12 cellular contexts compared by ENCODE assay signal in the genomic region with DNA sequence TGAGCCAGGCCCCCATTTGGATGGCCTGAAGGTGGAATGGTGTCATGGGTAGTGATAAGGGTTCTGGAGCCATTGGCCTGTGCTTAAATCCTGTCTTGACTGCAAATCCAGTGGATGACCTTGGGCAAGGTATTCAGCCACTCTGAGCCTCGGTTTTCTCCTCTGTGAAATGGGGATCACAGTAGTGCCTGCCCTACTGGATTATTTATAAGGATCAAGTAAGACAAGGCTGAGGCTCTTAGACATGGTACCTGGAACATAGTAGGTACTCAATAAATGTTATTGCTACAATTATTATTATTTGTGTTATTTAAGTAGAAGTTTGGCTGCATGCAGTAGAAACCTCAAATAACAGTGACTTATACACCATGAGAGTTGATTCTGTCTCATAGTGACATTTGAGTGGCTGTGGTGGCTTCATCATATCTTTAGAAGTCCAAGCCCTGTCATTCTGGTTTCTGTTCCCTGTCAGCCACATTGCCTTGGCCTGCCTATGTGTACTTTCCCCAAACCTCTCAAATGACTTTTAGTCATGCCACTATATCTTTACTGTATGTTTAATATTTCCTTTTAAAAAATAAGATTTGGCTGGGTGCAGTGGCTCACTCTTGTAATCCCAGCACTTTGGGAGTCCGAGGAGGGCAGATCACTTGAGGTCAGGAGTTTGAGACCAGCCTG. TPM values are rescaled to one million over a fixed set of nuclear protein-coding genes. Genes with fewer than 3 reads are reported as not detected.
DNase-seq lines count a peak whose midpoint lies in the region; ATAC-seq and FAIRE-seq lines count a peak whose summit lies in the region.
"Had no signal": no experiment of that assay in that cellular context is flagged by ENCODE, and none has a peak within 500 bp of the region (broad histone marks: within the 10 kb centered on the region; RNA-seq: fewer than 3 reads in every experiment).

No MANE protein-coding gene starts in this region.

- no peaks in the 10 kb centered on the region for H3K4me1 ChIP-seq in aorta (ENCODE audit: control insufficient read depth in 1 of 2, insufficient read depth in 2 of 2, low read length in 2 of 2)
- H3K4me1 ChIP-seq: HAP-1, testis had no signal

- ATAC-seq in GM18502 (IDR thresholded peaks at IDR 0.05; ENCODE audit: poor library complexity, unreplicated experiment) (peak; percentile 74), HG02973 (IDR thresholded peaks at IDR 0.05; ENCODE audit: unreplicated experiment) (peak; percentile 65), aorta (ENCODE audit: low FRiP score) (no peak)

- DNase-seq in GM19239 (ENCODE audit: insufficient read length, low spot score) (peak; percentile 45), aorta (no peak), RCC 7860 (ENCODE audit: low spot score) (no peak), amniotic stem cell (lab: John Stamatoyannopoulos, UW) (no peak)
- peak; percentile 28 to 43 for DNase-seq in activated T-cell treated with anti-CD3 and anti-CD28 coated beads, Interleukin-2, amount 50 U/mL, for 48 hours
- DNase-seq: brain microvascular endothelial cell, foreskin fibroblast, testis had no signal

- H3K9me3 ChIP-seq in aorta (ENCODE audit: control insufficient read depth, low read length), result no peaks in the 10 kb centered on the region
- H3K9me3 ChIP-seq: HAP-1, testis had no signal

- intact Hi-C loops in aorta (cut with DNase I), result no loop called here

- H3K27me3 ChIP-seq in aorta (ENCODE audit: control insufficient read depth in 1 of 2, insufficient read depth in 2 of 2, low read length in 1 of 2), result no peaks in the 10 kb centered on the region
- H3K27me3 ChIP-seq: brain microvascular endothelial cell, testis had no signal

- peaks cover 0 to 2% of the 10 kb centered on the region in 2 donors for H3K36me3 ChIP-seq in aorta (ENCODE audit: control insufficient read depth in 1 of 2, insufficient read depth in 2 of 2, low read length in 1 of 2)
- H3K36me3 ChIP-seq: brain microvascular endothelial cell, HAP-1 had no signal

- H3K27ac ChIP-seq in aorta (ENCODE audit: low read depth in 1 of 2, low read length in 2 of 2), result no peak overlapping the region
- H3K27ac ChIP-seq: brain microvascular endothelial cell, skin epidermis, testis had no signal

- FAIRE-seq in GM19239 (lab: Jason Lieb, UNC) (peak; percentile 84), RCC 7860 (lab: Jason Lieb, UNC) (no peak)

- no peak overlapping the region for H3K4me3 ChIP-seq in aorta (ENCODE audit: low read length in 2 of 2)
- H3K4me3 ChIP-seq: HAP-1, skin epidermis, testis had no signal

- WGBS in aorta, 2 donors, result 48 to 61% methylated on average over 2 of the region's 2 CpGs

RNA-seq across cellular contexts. Expression of a gene that starts 37.6 kb away (rescaled TPM):
- 100 to 1,000 TPM in 1 of 2 donors, 10 to 100 TPM in 1; 96.6 to 107 TPM for total RNA-seq in aorta
- polyA plus RNA-seq in aorta, result 100 to 1,000 TPM; 149 to 194 TPM

RNA-seq across cellular contexts. Expression of a gene that starts 41.8 kb away (rescaled TPM):
- total RNA-seq in aorta, result 1 to 10 TPM; 2.1 to 3.1 TPM
- 1 to 10 TPM in 1 of 2 donors, under 1 TPM in 1; 0.50 to 4.1 TPM for polyA plus RNA-seq in aorta

RNA-seq across cellular contexts. Expression of a gene that starts 53.4 kb away (rescaled TPM):
- total RNA-seq in aorta, result 1 to 10 TPM; 4.4 to 7.5 TPM
- polyA plus RNA-seq in aorta, result 1 to 10 TPM; 1.5 to 4.9 TPM

Comparison
In these comparisons a context has a peak if more than half of its experiments do, and no peak if none do; other contexts are left out.
1. DNase-seq: peak in GM19239 (single experiment) and activated T-cell treated with anti-CD3 and anti-CD28 coated beads, Interleukin-2, amount 50 U/mL, for 48 hours (2 of 2); none in aorta (0 of 2), RCC 7860 (single experiment) and amniotic stem cell (single experiment).